Comparison of ENCODE assay signal across 19 cellular contexts in genomic region chr17:7208754-7209460, GRCh38. TPM values are rescaled to one million over a fixed set of nuclear protein-coding genes. Genes with fewer than 3 reads are reported as not detected.
DNase-seq lines count a peak whose midpoint lies in the region; ATAC-seq, FAIRE-seq and TF ChIP-seq lines count a peak whose summit lies in the region.
"Had no signal": no experiment of that assay in that cellular context is flagged by ENCODE, and none has a peak within 500 bp of the region (broad histone marks: within the 10 kb centered on the region; RNA-seq: fewer than 3 reads in every experiment).

No MANE protein-coding gene starts in this region.

- DNase-seq in HepG2 (ENCODE audit: low spot score) (no peak), right lobe of liver (no peak), ecto neural progenitor cell (ENCODE audit: low spot score) (peak; percentile 76), mucosa of descending colon (peak in 2 of 3 donors; percentile 7 to 20), erythroblast (lab: John Stamatoyannopoulos, UW) (no peak), activated gamma-delta T cell treated with Interleukin-2 at 50 U/mL for 16 hours (no peak)
- no peak for DNase-seq in activated CD4-positive, CD25-positive, alpha-beta regulatory T cell treated with anti-CD3 and anti-CD28 coated beads, Interleukin-2, amount 50 U/mL, for 72 hours
- DNase-seq: ACHN; activated CD4-positive, alpha-beta T cell treated with anti-CD3 and anti-CD28 coated beads, Interleukin-2, amount 10 ng/mL, durations not matched to agents 7 days and 5 days; left colon; NCI-H146; nucleus accumbens; SHP77 had no signal

- H3K4me1 ChIP-seq in HepG2 (ENCODE audit: insufficient read depth, low read length), result peaks cover 5% of the 10 kb centered on the region
- peaks cover 0 to 8% (median under 1%) of the 10 kb centered on the region in 4 donors for H3K4me1 ChIP-seq in right lobe of liver
- H3K4me1 ChIP-seq in mucosa of descending colon (ENCODE audit: low read depth), result peaks cover 6% of the 10 kb centered on the region

- H3K27me3 ChIP-seq in HepG2 (ENCODE audit: control insufficient read depth in 1 of 2, insufficient read depth in 2 of 2, low read length in 2 of 2) (peaks cover 0 to 9% of the 10 kb centered on the region in 2 experiments; a peak in 2 of 5 replicates), right lobe of liver (no peaks in the 10 kb centered on the region)

- H3K4me3 ChIP-seq in HepG2 (replicated peaks in 1 of 3; ENCODE audit: insufficient read depth in 1 of 3, low read depth in 2 of 3, low read length in 3 of 3) (no peak overlapping the region), right lobe of liver (no peak overlapping the region), mucosa of descending colon (no peak overlapping the region)

- no peak overlapping the region for H3K9ac ChIP-seq in HepG2 (ENCODE audit: insufficient read depth, low read depth, low read length)

- FAIRE-seq in HepG2 (lab: Jason Lieb, UNC), result no peak
- FAIRE-seq: bronchial epithelial cell, GM18507 had no signal

- H2AFZ ChIP-seq in HepG2 (ENCODE audit: low read length), result no peak overlapping the region

- no peak for TF ChIP-seq POLR2A in HepG2 (IDR thresholded peaks at IDR 0.05; ENCODE audit: insufficient read depth in 1 of 2, low read depth in 2 of 2, low read length in 2 of 2)
- no peak for TF ChIP-seq POLR2A in right lobe of liver (IDR thresholded peaks at IDR 0.05)
- TF ChIP-seq POLR2A in erythroblast (IDR thresholded peaks at IDR 0.05; ENCODE audit: low read length), result no peak

- CTCF ChIA-PET in HepG2 (lab: Yijun Ruan, JAX; ENCODE audit: low intra/inter-chr PET ratio, low total read pairs), result no interaction called here

- no peak for TF ChIP-seq CTCF in HepG2 (CRISPR knock-in tag; IDR thresholded peaks at IDR 0.05)
- TF ChIP-seq CTCF in right lobe of liver (IDR thresholded peaks at IDR 0.05), result no peak
- no peak for TF ChIP-seq CTCF in mucosa of descending colon (IDR thresholded peaks at IDR 0.05)

- WGBS in HepG2 (ENCODE audit: low lambda C conversion rate), result 59% methylated on average over 7 of the region's 9 CpGs
- WGBS in right lobe of liver (ENCODE audit: insufficient coverage, low coverage, low lambda C conversion rate, missing lambda C conversion rate), result 85% methylated on average over 6 of the region's 9 CpGs

- peak; percentile 19; the same call in 2 of the 3 replicates for ATAC-seq in HepG2
- ATAC-seq in right lobe of liver, result no peak
- ATAC-seq in mucosa of descending colon, result no peak
- ATAC-seq in HG02870 (IDR thresholded peaks at IDR 0.05; ENCODE audit: unreplicated experiment), result no peak
- ATAC-seq: activated T-helper 17 cell treated with anti-CD3 and anti-CD28 coated beads, Interleukin-2, amount 50 U/mL, for 72 hours; esophagus mucosa; HCT116; left colon had no signal

- H3K79me2 ChIP-seq in HepG2 (ENCODE audit: insufficient read depth, low read length), result no peaks in the 10 kb centered on the region

- in situ Hi-C loops in HepG2 (cut with HindIII; ENCODE audit: extremely low pct_ligation_motif_present, low pct_unique_long_range_greater_than_20kb), result no loop called here

- no peak overlapping the region for H3K4me2 ChIP-seq in HepG2 (ENCODE audit: low read depth, low read length)

- TF ChIP-seq EP300 in HepG2 (IDR thresholded peaks at IDR 0.05; ENCODE audit: low read depth in 2 of 2, low read length in 2 of 2) (no peak), HepG2 (CRISPR knock-in tag; IDR thresholded peaks at IDR 0.05; ENCODE audit: borderline replicate concordance) (no peak)

- intact Hi-C loops in HepG2 (cut with micrococcal nuclease; ENCODE audit: unreplicated experiment), result no loop called here
- intact Hi-C loops in right lobe of liver (cut with DNase I), result no loop called here
- intact Hi-C loops in mucosa of descending colon (cut with DNase I, micrococcal nuclease), result no loop called here

- no TSS peak for BruUV-seq in HepG2 (replicated peaks; lab: Mats Ljungman, UMichigan)

- H4K20me1 ChIP-seq in HepG2 (ENCODE audit: insufficient read depth, low read length), result no peaks in the 10 kb centered on the region

- H3K27ac ChIP-seq in HepG2 (ENCODE audit: extremely low read length, insufficient read depth, low read length) (no peak overlapping the region), right lobe of liver (no peak overlapping the region)

- no peak for TF ChIP-seq RAD21 in HepG2 (CRISPR knock-in tag; IDR thresholded peaks at IDR 0.05)

- POLR2A ChIA-PET in HepG2 (lab: Yijun Ruan, JAX), result no interaction called here

- no peaks in the 10 kb centered on the region for H3K36me3 ChIP-seq in HepG2 (replicated peaks in 1 of 2; ENCODE audit: control insufficient read depth in 1 of 2, insufficient read depth in 2 of 2, low read length in 2 of 2)
- H3K36me3 ChIP-seq in right lobe of liver, result no peaks in the 10 kb centered on the region
- H3K36me3 ChIP-seq in mucosa of descending colon (ENCODE audit: low read depth), result no peaks in the 10 kb centered on the region

- H3K9me3 ChIP-seq in HepG2 (ENCODE audit: low read length) (no peaks in the 10 kb centered on the region), right lobe of liver (no peaks in the 10 kb centered on the region), mucosa of descending colon (no peaks in the 10 kb centered on the region)

RNA-seq across cellular contexts. Expression of gene DLG4, which starts 10.7 kb away (rescaled TPM):
- total RNA-seq in HepG2 (2016; rRNA removed; fragmentation: Illumina TruSeq; extraction: Trizol) (0.25 and 0.71 TPM in 2 replicates), right lobe of liver (1 to 10 TPM; 3.0 to 6.4 (median 4.1) TPM), mucosa of descending colon (10 to 100 TPM in 1 of 3 donors, 1 to 10 TPM in 2; 4.1 to 34.5 (median 6.6) TPM)
- under 0.01 TPM in 1 of 2 replicates, not detected in the other for total RNA-seq in HepG2 (2016; cell fraction: cytosol; rRNA removed; fragmentation: Illumina TruSeq; extraction: Trizol; ENCODE audit: low read depth)
- 0.40 and 0.69 TPM in 2 replicates for total RNA-seq in HepG2 (2016; cell fraction: insoluble cytoplasmic fraction; rRNA removed; fragmentation: Illumina TruSeq; extraction: Trizol)
- total RNA-seq in HepG2 (2016; cell fraction: membrane; rRNA removed; fragmentation: Illumina TruSeq; extraction: Trizol), result 0.40 and 0.52 TPM in 2 replicates
- total RNA-seq in HepG2 (2016; cell fraction: nucleus; rRNA removed; fragmentation: Illumina TruSeq; extraction: Trizol), result 1.3 and 1.6 TPM in 2 replicates
- 3.9 and 4.3 TPM in 2 replicates for polyA plus RNA-seq in HepG2 (2011; rRNA removed)
- 1.1 and 2.0 TPM in 2 replicates for polyA plus RNA-seq in HepG2 (2011; cell fraction: cytosol; rRNA removed)
- polyA plus RNA-seq in HepG2 (2011; cell fraction: nucleus; rRNA removed), result 22.1 and 26.3 TPM in 2 replicates
- 3.7 and 4.4 TPM in 2 replicates for polyA plus RNA-seq in HepG2 (2012)
- 0.18 and 0.33 TPM in 2 replicates for polyA plus RNA-seq in HepG2 (2016; cell fraction: cytosol; fragmentation: Illumina TruSeq; extraction: Trizol; ENCODE audit: low read depth)
- polyA plus RNA-seq in HepG2 (2016; cell fraction: insoluble cytoplasmic fraction; fragmentation: Illumina TruSeq; extraction: Trizol; ENCODE audit: low read depth), result 0.32 and 0.49 TPM in 2 replicates
- 0.53 and 0.70 TPM in 2 replicates for polyA plus RNA-seq in HepG2 (2016; cell fraction: membrane; fragmentation: Illumina TruSeq; extraction: Trizol; ENCODE audit: low read depth)
- polyA plus RNA-seq in HepG2 (2016; cell fraction: nucleus; fragmentation: Illumina TruSeq; extraction: Trizol; ENCODE audit: insufficient read depth, low read depth), result 2.4 and 4.5 TPM in 2 replicates
- 3.3 and 3.4 TPM in 2 replicates for polyA minus RNA-seq in HepG2 (2011; rRNA and poly(A)+ RNA removed; ENCODE audit: low replicate concordance)
- polyA minus RNA-seq in HepG2 (2011; cell fraction: cytosol; rRNA and poly(A)+ RNA removed), result 2.1 and 2.4 TPM in 2 replicates
- 4.0 and 4.2 TPM in 2 replicates for polyA minus RNA-seq in HepG2 (2011; cell fraction: nucleus; rRNA and poly(A)+ RNA removed)

RNA-seq across cellular contexts. Expression of gene ACADVL, which starts 10.8 kb away (rescaled TPM):
- total RNA-seq in HepG2 (2016; rRNA removed; fragmentation: Illumina TruSeq; extraction: Trizol) (106 and 219 TPM in 2 replicates), right lobe of liver (1,000 to 10,000 TPM in 3 of 6 experiments, 100 to 1,000 TPM in 3; 640 to 1,849 (median 1,071) TPM), mucosa of descending colon (1,000 to 10,000 TPM in 1 of 3 donors, 100 to 1,000 TPM in 2; 729 to 1,007 (median 804) TPM)
- total RNA-seq in HepG2 (2016; cell fraction: cytosol; rRNA removed; fragmentation: Illumina TruSeq; extraction: Trizol; ENCODE audit: low read depth), result 29.7 and 32.3 TPM in 2 replicates
- 112 and 237 TPM in 2 replicates for total RNA-seq in HepG2 (2016; cell fraction: insoluble cytoplasmic fraction; rRNA removed; fragmentation: Illumina TruSeq; extraction: Trizol)
- total RNA-seq in HepG2 (2016; cell fraction: membrane; rRNA removed; fragmentation: Illumina TruSeq; extraction: Trizol), result 44.6 and 53.4 TPM in 2 replicates
- total RNA-seq in HepG2 (2016; cell fraction: nucleus; rRNA removed; fragmentation: Illumina TruSeq; extraction: Trizol), result 207 and 230 TPM in 2 replicates
- polyA plus RNA-seq in HepG2 (2011; rRNA removed), result 412 and 521 TPM in 2 replicates
- polyA plus RNA-seq in HepG2 (2011; cell fraction: cytosol; rRNA removed), result 135 and 196 TPM in 2 replicates
- polyA plus RNA-seq in HepG2 (2011; cell fraction: nucleus; rRNA removed), result 5,199 and 5,548 TPM in 2 replicates
- 315 and 441 TPM in 2 replicates for polyA plus RNA-seq in HepG2 (2012)
- polyA plus RNA-seq in HepG2 (2016; cell fraction: cytosol; fragmentation: Illumina TruSeq; extraction: Trizol; ENCODE audit: low read depth), result 17.9 and 19.9 TPM in 2 replicates
- 93.8 and 107 TPM in 2 replicates for polyA plus RNA-seq in HepG2 (2016; cell fraction: insoluble cytoplasmic fraction; fragmentation: Illumina TruSeq; extraction: Trizol; ENCODE audit: low read depth)
- polyA plus RNA-seq in HepG2 (2016; cell fraction: membrane; fragmentation: Illumina TruSeq; extraction: Trizol; ENCODE audit: low read depth), result 31.9 and 34.8 TPM in 2 replicates
- polyA plus RNA-seq in HepG2 (2016; cell fraction: nucleus; fragmentation: Illumina TruSeq; extraction: Trizol; ENCODE audit: insufficient read depth, low read depth), result 578 and 583 TPM in 2 replicates
- polyA minus RNA-seq in HepG2 (2011; rRNA and poly(A)+ RNA removed; ENCODE audit: low replicate concordance), result 253 and 530 TPM in 2 replicates
- 79.8 and 87.7 TPM in 2 replicates for polyA minus RNA-seq in HepG2 (2011; cell fraction: cytosol; rRNA and poly(A)+ RNA removed)
- polyA minus RNA-seq in HepG2 (2011; cell fraction: nucleus; rRNA and poly(A)+ RNA removed), result 354 and 373 TPM in 2 replicates

RNA-seq across cellular contexts. Expression of gene DVL2, which starts 25.4 kb away (rescaled TPM):
- total RNA-seq in HepG2 (2016; rRNA removed; fragmentation: Illumina TruSeq; extraction: Trizol), result 27.2 and 38.2 TPM in 2 replicates
- 37.2 and 38.8 TPM in 2 replicates for total RNA-seq in HepG2 (2016; cell fraction: cytosol; rRNA removed; fragmentation: Illumina TruSeq; extraction: Trizol; ENCODE audit: low read depth)
- total RNA-seq in HepG2 (2016; cell fraction: insoluble cytoplasmic fraction; rRNA removed; fragmentation: Illumina TruSeq; extraction: Trizol), result 22.7 and 41.3 TPM in 2 replicates
- total RNA-seq in HepG2 (2016; cell fraction: membrane; rRNA removed; fragmentation: Illumina TruSeq; extraction: Trizol), result 32.1 and 32.7 TPM in 2 replicates
- total RNA-seq in HepG2 (2016; cell fraction: nucleus; rRNA removed; fragmentation: Illumina TruSeq; extraction: Trizol), result 38.1 and 39.7 TPM in 2 replicates
- polyA plus RNA-seq in HepG2 (2011; rRNA removed), result 5.7 and 7.0 TPM in 2 replicates
- 4.7 and 6.4 TPM in 2 replicates for polyA plus RNA-seq in HepG2 (2011; cell fraction: cytosol; rRNA removed)
- polyA plus RNA-seq in HepG2 (2011; cell fraction: nucleus; rRNA removed), result 29.2 and 36.2 TPM in 2 replicates
- polyA plus RNA-seq in HepG2 (2012), result 20.0 and 24.6 TPM in 2 replicates
- 11.1 and 12.5 TPM in 2 replicates for polyA plus RNA-seq in HepG2 (2016; cell fraction: cytosol; fragmentation: Illumina TruSeq; extraction: Trizol; ENCODE audit: low read depth)
- polyA plus RNA-seq in HepG2 (2016; cell fraction: insoluble cytoplasmic fraction; fragmentation: Illumina TruSeq; extraction: Trizol; ENCODE audit: low read depth), result 22.5 and 26.2 TPM in 2 replicates
- 18.3 and 21.6 TPM in 2 replicates for polyA plus RNA-seq in HepG2 (2016; cell fraction: membrane; fragmentation: Illumina TruSeq; extraction: Trizol; ENCODE audit: low read depth)
- 51.6 and 51.8 TPM in 2 replicates for polyA plus RNA-seq in HepG2 (2016; cell fraction: nucleus; fragmentation: Illumina TruSeq; extraction: Trizol; ENCODE audit: insufficient read depth, low read depth)
- 35.3 and 40.5 TPM in 2 replicates for polyA minus RNA-seq in HepG2 (2011; rRNA and poly(A)+ RNA removed; ENCODE audit: low replicate concordance)
- 10.3 and 10.8 TPM in 2 replicates for polyA minus RNA-seq in HepG2 (2011; cell fraction: cytosol; rRNA and poly(A)+ RNA removed)
- polyA minus RNA-seq in HepG2 (2011; cell fraction: nucleus; rRNA and poly(A)+ RNA removed), result 33.6 and 37.0 TPM in 2 replicates
- 10 to 100 TPM in 4 of 6 experiments, 1 to 10 TPM in 2; 9.6 to 13.5 (median 12.8) TPM for total RNA-seq in right lobe of liver
- total RNA-seq in mucosa of descending colon, result 10 to 100 TPM; 33.4 to 52.0 (median 36.0) TPM

RNA-seq across cellular contexts. Expression of gene ASGR1, which starts 29.7 kb away (rescaled TPM):
- total RNA-seq in HepG2 (2016; rRNA removed; fragmentation: Illumina TruSeq; extraction: Trizol), result 156 and 353 TPM in 2 replicates
- 114 and 140 TPM in 2 replicates for total RNA-seq in HepG2 (2016; cell fraction: cytosol; rRNA removed; fragmentation: Illumina TruSeq; extraction: Trizol; ENCODE audit: low read depth)
- total RNA-seq in HepG2 (2016; cell fraction: insoluble cytoplasmic fraction; rRNA removed; fragmentation: Illumina TruSeq; extraction: Trizol), result 143 and 370 TPM in 2 replicates
- 141 and 170 TPM in 2 replicates for total RNA-seq in HepG2 (2016; cell fraction: membrane; rRNA removed; fragmentation: Illumina TruSeq; extraction: Trizol)
- total RNA-seq in HepG2 (2016; cell fraction: nucleus; rRNA removed; fragmentation: Illumina TruSeq; extraction: Trizol), result 259 and 311 TPM in 2 replicates
- 796 and 885 TPM in 2 replicates for polyA plus RNA-seq in HepG2 (2011; rRNA removed)
- polyA plus RNA-seq in HepG2 (2011; cell fraction: cytosol; rRNA removed), result 756 and 1,094 TPM in 2 replicates
- polyA plus RNA-seq in HepG2 (2011; cell fraction: nucleus; rRNA removed), result 1,952 and 2,162 TPM in 2 replicates
- polyA plus RNA-seq in HepG2 (2012), result 455 and 483 TPM in 2 replicates
- 105 and 129 TPM in 2 replicates for polyA plus RNA-seq in HepG2 (2016; cell fraction: cytosol; fragmentation: Illumina TruSeq; extraction: Trizol; ENCODE audit: low read depth)
- 167 and 180 TPM in 2 replicates for polyA plus RNA-seq in HepG2 (2016; cell fraction: insoluble cytoplasmic fraction; fragmentation: Illumina TruSeq; extraction: Trizol; ENCODE audit: low read depth)
- 121 and 143 TPM in 2 replicates for polyA plus RNA-seq in HepG2 (2016; cell fraction: membrane; fragmentation: Illumina TruSeq; extraction: Trizol; ENCODE audit: low read depth)
- polyA plus RNA-seq in HepG2 (2016; cell fraction: nucleus; fragmentation: Illumina TruSeq; extraction: Trizol; ENCODE audit: insufficient read depth, low read depth), result 760 and 778 TPM in 2 replicates
- 0.19 and 386 TPM in 2 replicates for polyA minus RNA-seq in HepG2 (2011; rRNA and poly(A)+ RNA removed; ENCODE audit: low replicate concordance)
- polyA minus RNA-seq in HepG2 (2011; cell fraction: cytosol; rRNA and poly(A)+ RNA removed), result 254 and 269 TPM in 2 replicates
- polyA minus RNA-seq in HepG2 (2011; cell fraction: nucleus; rRNA and poly(A)+ RNA removed), result 141 and 153 TPM in 2 replicates
- 100 to 1,000 TPM; 399 to 624 (median 417) TPM for total RNA-seq in right lobe of liver
- total RNA-seq in mucosa of descending colon, result 1 to 10 TPM in 2 of 3 donors, under 1 TPM in 1; 0.35 to 1.6 (median 1.2) TPM

RNA-seq across cellular contexts. Expression of gene PHF23, which starts 30.4 kb away (rescaled TPM):
- total RNA-seq in HepG2 (2016; rRNA removed; fragmentation: Illumina TruSeq; extraction: Trizol) (33.2 and 37.5 TPM in 2 replicates), right lobe of liver (10 to 100 TPM; 16.0 to 24.3 (median 18.2) TPM), mucosa of descending colon (10 to 100 TPM; 36.0 to 49.8 (median 36.8) TPM)
- 10.5 and 10.6 TPM in 2 replicates for total RNA-seq in HepG2 (2016; cell fraction: cytosol; rRNA removed; fragmentation: Illumina TruSeq; extraction: Trizol; ENCODE audit: low read depth)
- total RNA-seq in HepG2 (2016; cell fraction: insoluble cytoplasmic fraction; rRNA removed; fragmentation: Illumina TruSeq; extraction: Trizol), result 33.3 and 34.6 TPM in 2 replicates
- 23.7 and 24.5 TPM in 2 replicates for total RNA-seq in HepG2 (2016; cell fraction: membrane; rRNA removed; fragmentation: Illumina TruSeq; extraction: Trizol)
- 13.4 and 18.2 TPM in 2 replicates for total RNA-seq in HepG2 (2016; cell fraction: nucleus; rRNA removed; fragmentation: Illumina TruSeq; extraction: Trizol)
- 27.6 and 30.9 TPM in 2 replicates for polyA plus RNA-seq in HepG2 (2011; rRNA removed)
- 19.6 and 22.8 TPM in 2 replicates for polyA plus RNA-seq in HepG2 (2011; cell fraction: cytosol; rRNA removed)
- 13.4 and 14.0 TPM in 2 replicates for polyA plus RNA-seq in HepG2 (2011; cell fraction: nucleus; rRNA removed)
- polyA plus RNA-seq in HepG2 (2012), result 18.6 and 20.8 TPM in 2 replicates
- polyA plus RNA-seq in HepG2 (2016; cell fraction: cytosol; fragmentation: Illumina TruSeq; extraction: Trizol; ENCODE audit: low read depth), result 5.8 and 6.4 TPM in 2 replicates
- 41.4 and 41.6 TPM in 2 replicates for polyA plus RNA-seq in HepG2 (2016; cell fraction: insoluble cytoplasmic fraction; fragmentation: Illumina TruSeq; extraction: Trizol; ENCODE audit: low read depth)
- polyA plus RNA-seq in HepG2 (2016; cell fraction: membrane; fragmentation: Illumina TruSeq; extraction: Trizol; ENCODE audit: low read depth), result 11.9 and 12.0 TPM in 2 replicates
- 31.1 and 36.5 TPM in 2 replicates for polyA plus RNA-seq in HepG2 (2016; cell fraction: nucleus; fragmentation: Illumina TruSeq; extraction: Trizol; ENCODE audit: insufficient read depth, low read depth)
- 20.5 and 70.5 TPM in 2 replicates for polyA minus RNA-seq in HepG2 (2011; rRNA and poly(A)+ RNA removed; ENCODE audit: low replicate concordance)
- 13.2 and 14.7 TPM in 2 replicates for polyA minus RNA-seq in HepG2 (2011; cell fraction: cytosol; rRNA and poly(A)+ RNA removed)
- 9.0 and 11.4 TPM in 2 replicates for polyA minus RNA-seq in HepG2 (2011; cell fraction: nucleus; rRNA and poly(A)+ RNA removed)

Comparison
In these comparisons a context has a peak if more than half of its experiments do, and no peak if none do; other contexts are left out.
1. DNase-seq: peak in ecto neural progenitor cell (single experiment) and mucosa of descending colon (2 of 3); none in HepG2 (single experiment), right lobe of liver (0 of 3), erythroblast (0 of 2), activated CD4-positive, CD25-positive, alpha-beta regulatory T cell treated with anti-CD3 and anti-CD28 coated beads, Interleukin-2, amount 50 U/mL, for 72 hours (single experiment) and activated gamma-delta T cell treated with Interleukin-2 at 50 U/mL for 16 hours (single experiment).